ENCODE assay signal across 9 cellular contexts in genomic region chr10:29949411-29950011, GRCh38.
A peak's percentile ranks its signal among the peaks of the same experiment; 100 is the strongest.
DNase-seq lines count a peak whose midpoint lies in the region; ATAC-seq and TF ChIP-seq lines count a peak whose summit lies in the region.
"Had no signal": no experiment of that assay in that cellular context is flagged by ENCODE, and none has a peak within 500 bp of the region (broad histone marks: within the 10 kb centered on the region; RNA-seq: fewer than 3 reads in every experiment).

No MANE protein-coding gene starts in this region.

- H2AFZ ChIP-seq in KMS-11 (ENCODE audit: low read depth) (no peak overlapping the region), mammary epithelial cell (ENCODE audit: low read depth, low read length) (peak overlapping the region; percentile 17)

- POLR2A ChIA-PET in AG04449 (lab: Yijun Ruan, JAX): interaction anchor here (0.6 to 1.9 kb wide), 4 partner anchors 10 to 203 kb away, joined by 3 to 5 read pairs (median 4); no protein-coding TSS in a partner anchor

- H3K27ac ChIP-seq in KMS-11: peak overlapping the region; percentile 86
- peak overlapping the region; percentile 97 for H3K27ac ChIP-seq in mammary epithelial cell (ENCODE audit: insufficient read depth, low read depth, low read length)

- in situ Hi-C loops in mammary epithelial cell (cut with MboI; ENCODE audit: low sequenced_read_pairs in 2 of 2): no loop called here

- dilution Hi-C loops in mammary epithelial cell (cut with HindIII; ENCODE audit: low sequenced_read_pairs): no loop called here

- WGBS in mammary epithelial cell (ENCODE audit: low coverage, missing lambda C conversion rate): 1% methylated on average over 5 of the region's 5 CpGs

- H3K4me1 ChIP-seq in KMS-11 (ENCODE audit: low read depth, poor library complexity, severe bottlenecking) (peaks cover 43% of the 10 kb centered on the region), mammary epithelial cell (ENCODE audit: insufficient read depth, low read length) (peaks cover 56% of the 10 kb centered on the region)

- DNase-seq in AG04449 (ENCODE audit: low read depth, low spot score) (peak; percentile 95), mammary epithelial cell (peak; percentile 92), myocyte (ENCODE audit: low read depth) (peak; percentile 82), head of caudate nucleus (no peak), AML-193 (lab: John Stamatoyannopoulos, UW) (no peak), activated gamma-delta T cell (lab: John Stamatoyannopoulos, UW) (no peak)
- DNase-seq: DMS153 had no signal

- H3K79me2 ChIP-seq in KMS-11 (ENCODE audit: insufficient read depth, low read depth): no peaks in the 10 kb centered on the region
- H3K79me2 ChIP-seq in mammary epithelial cell (ENCODE audit: insufficient read depth, low read length): no peaks in the 10 kb centered on the region

- H3K27me3 ChIP-seq in KMS-11 (ENCODE audit: insufficient read depth, low read depth) (no peaks in the 10 kb centered on the region), mammary epithelial cell (ENCODE audit: insufficient read depth, low read length) (no peaks in the 10 kb centered on the region)

- H3K36me3 ChIP-seq in KMS-11 (ENCODE audit: insufficient read depth) (no peaks in the 10 kb centered on the region), mammary epithelial cell (ENCODE audit: insufficient read depth, low read length) (no peaks in the 10 kb centered on the region)

- TF ChIP-seq CTCF in AG04449 (IDR thresholded peaks at IDR 0.05; ENCODE audit: insufficient read depth, low read length, missing control alignments): no peak
- no peak for TF ChIP-seq CTCF in KMS-11 (conservative IDR thresholded peaks at IDR 0.05; ENCODE audit: low read depth, low read length)
- no peak for TF ChIP-seq CTCF in mammary epithelial cell (conservative IDR thresholded peaks at IDR 0.05 in 1 of 2, IDR thresholded peaks at IDR 0.05 in 1 of 2; ENCODE audit: extremely low read depth in 1 of 2, insufficient read depth in 1 of 2, low read depth in 1 of 2, low read length in 2 of 2)

- H3K4me3 ChIP-seq in AG04449 (ENCODE audit: low read depth, low read length): no peak overlapping the region
- H3K4me3 ChIP-seq in KMS-11 (IDR thresholded peaks at IDR 0.05; ENCODE audit: insufficient read depth, low read depth, low read length): no peak overlapping the region
- H3K4me3 ChIP-seq in mammary epithelial cell (replicated peaks in 1 of 3; ENCODE audit: insufficient read depth in 1 of 3, low read depth in 2 of 3, low read length in 3 of 3): peak overlapping the region in 1 of 3 experiments; percentile 13

- intact Hi-C loops in mammary epithelial cell (cut with micrococcal nuclease) (loop anchor here (5.0 kb wide), 1 partner anchor 87 kb away; no protein-coding TSS in a partner anchor), head of caudate nucleus (cut with DNase I) (no loop called here)

- H3K4me2 ChIP-seq in KMS-11 (peak overlapping the region; percentile 87), mammary epithelial cell (ENCODE audit: insufficient read depth, low read depth, low read length) (peak overlapping the region; percentile 70)

- no peak for ATAC-seq in GM21528 (IDR thresholded peaks at IDR 0.05; ENCODE audit: low FRiP score, unreplicated experiment)

- H4K20me1 ChIP-seq in KMS-11 (ENCODE audit: insufficient read depth) (no peaks in the 10 kb centered on the region), mammary epithelial cell (ENCODE audit: insufficient read depth, low read length) (no peaks in the 10 kb centered on the region)

- H3K9me3 ChIP-seq in mammary epithelial cell (replicated peaks; ENCODE audit: insufficient read depth, low read length): no peaks in the 10 kb centered on the region

- no TSS peak for BruUV-seq in mammary epithelial cell (replicated peaks; lab: Mats Ljungman, UMichigan)

- H3K9ac ChIP-seq in KMS-11 (peak overlapping the region; percentile 46; the same call in 1 of the 2 replicates), mammary epithelial cell (ENCODE audit: insufficient read depth, low read length) (peak overlapping the region; percentile 68)

- CTCF ChIA-PET in AG04449 (lab: Yijun Ruan, JAX) (interaction anchor here (1.6 to 1.9 kb wide), 2 partner anchors 52 to 92 kb away, joined by 4 to 6 read pairs; no protein-coding TSS in a partner anchor), mammary epithelial cell (lab: Charles Lee; ENCODE audit: low non-redundant PET) (no interaction called here)

Comparison
In these comparisons a context has a peak if more than half of its experiments do, and no peak if none do; other contexts are left out.
1. DNase-seq: peak in AG04449 (single experiment), mammary epithelial cell (single experiment) and myocyte (single experiment); none in head of caudate nucleus (0 of 42), AML-193 (0 of 2) and activated gamma-delta T cell (single experiment).